Comparison of ENCODE assay signal across 7 cellular contexts in genomic region chr16:66899310-66899944, GRCh38. TPM values are rescaled to one million over a fixed set of nuclear protein-coding genes. Genes with fewer than 3 reads are reported as not detected.
DNase-seq lines count a peak whose midpoint lies in the region; ATAC-seq and TF ChIP-seq lines count a peak whose summit lies in the region.

No MANE protein-coding gene starts in this region.

- H3K4me1 ChIP-seq in Loucy (ENCODE audit: insufficient read depth, low read length, poor library complexity, severe bottlenecking), result peaks cover 6% of the 10 kb centered on the region
- H3K4me1 ChIP-seq in right lobe of liver, result peaks cover 0 to 19% (median 8%) of the 10 kb centered on the region in 4 donors
- peaks cover 54 to 90% of the 10 kb centered on the region in 2 donors for H3K4me1 ChIP-seq in thoracic aorta (ENCODE audit: control insufficient read depth in 1 of 2, low read depth in 2 of 2)

- H3K36me3 ChIP-seq in Loucy (ENCODE audit: insufficient read depth, low read length) (no peaks in the 10 kb centered on the region), right lobe of liver (no peaks in the 10 kb centered on the region), thoracic aorta (no peaks in the 10 kb centered on the region)

- peak overlapping the region; percentile 26 for H3K9ac ChIP-seq in Loucy (ENCODE audit: low read depth, low read length, poor library complexity, severe bottlenecking)

- TF ChIP-seq CTCF in Loucy (conservative IDR thresholded peaks at IDR 0.05; ENCODE audit: low read length) (no peak), right lobe of liver (IDR thresholded peaks at IDR 0.05) (no peak), thoracic aorta (IDR thresholded peaks at IDR 0.05) (no peak)

- H2AFZ ChIP-seq in Loucy (ENCODE audit: low read length), result no peak overlapping the region

- H3F3A ChIP-seq in Loucy (ENCODE audit: low read depth), result no peaks in the 10 kb centered on the region

- H3K79me2 ChIP-seq in Loucy (ENCODE audit: insufficient read depth, low read length), result no peaks in the 10 kb centered on the region

- H3K27ac ChIP-seq in cingulate gyrus (ENCODE audit: low read depth, low read length) (peak overlapping the region; percentile 73), right lobe of liver (peak overlapping the region; percentile 37 to 66 (median 64)), thoracic aorta (peak overlapping the region; percentile 93 to 97), substantia nigra (ENCODE audit: low read depth, low read length, poor library complexity, severe bottlenecking) (no peak overlapping the region)

- H4K20me1 ChIP-seq in Loucy (ENCODE audit: insufficient read depth, low read length, poor library complexity, severe bottlenecking), result no peaks in the 10 kb centered on the region

- H3K4me3 ChIP-seq in Loucy (ENCODE audit: low read length, poor library complexity, severe bottlenecking), result no peak overlapping the region
- no peak overlapping the region for H3K4me3 ChIP-seq in right lobe of liver
- H3K4me3 ChIP-seq in thoracic aorta, result no peak overlapping the region

- H3K4me2 ChIP-seq in Loucy (ENCODE audit: low read depth, low read length, poor library complexity, severe bottlenecking), result no peak overlapping the region

- no peaks in the 10 kb centered on the region for H3K27me3 ChIP-seq in Loucy (ENCODE audit: insufficient read depth, low read length, poor library complexity, severe bottlenecking)
- H3K27me3 ChIP-seq in right lobe of liver, result no peaks in the 10 kb centered on the region
- H3K27me3 ChIP-seq in thoracic aorta (replicated peaks; ENCODE audit: insufficient read depth), result no peaks in the 10 kb centered on the region

- H3K9me2 ChIP-seq in Loucy (replicated peaks; ENCODE audit: low read depth, low read length), result no peaks in the 10 kb centered on the region

- ATAC-seq in right lobe of liver (peak; percentile 63 to 87 (median 74)), thoracic aorta (ENCODE audit: insufficient number of reproducible peaks, low FRiP score, low read depth) (no peak), GM19467 (IDR thresholded peaks at IDR 0.05; ENCODE audit: unreplicated experiment) (no peak)

- TF ChIP-seq POLR2A in right lobe of liver (IDR thresholded peaks at IDR 0.05), result no peak

- 36% methylated on average over 2 of the region's 6 CpGs for WGBS in right lobe of liver (ENCODE audit: insufficient coverage, low coverage, low lambda C conversion rate, missing lambda C conversion rate)

- intact Hi-C loops in right lobe of liver (cut with DNase I), result loop anchor here in 1 of 2 donors (5.0 kb wide), 1 partner anchor 43 kb away; no protein-coding TSS in a partner anchor

- DNase-seq in right lobe of liver (peak; percentile 46 to 83 (median 82)), thoracic aorta (ENCODE audit: low spot score) (no peak), NCI-H446 (lab: John Stamatoyannopoulos, UW) (no peak), substantia nigra (lab: John Stamatoyannopoulos, UW) (no peak)

- no peaks in the 10 kb centered on the region for H3K9me3 ChIP-seq in Loucy (ENCODE audit: insufficient read depth, low read depth, low read length)
- H3K9me3 ChIP-seq in right lobe of liver, result no peaks in the 10 kb centered on the region
- no peaks in the 10 kb centered on the region for H3K9me3 ChIP-seq in thoracic aorta

RNA-seq across cellular contexts. Expression of gene PDP2, which starts 19.1 kb away (rescaled TPM):
- total RNA-seq in right lobe of liver (10 to 100 TPM in 3 of 6 experiments, 1 to 10 TPM in 3; 5.1 to 15.5 (median 10.8) TPM), thoracic aorta (1 to 10 TPM; 4.8 to 6.2 TPM)

RNA-seq across cellular contexts. Expression of gene CDH16, which starts 19.3 kb away (rescaled TPM):
- total RNA-seq in right lobe of liver, result under 1 TPM in 4 of 6 experiments, not detected in 2; 0.07 to 0.47 (median 0.22) TPM
- total RNA-seq in thoracic aorta, result not detected

RNA-seq across cellular contexts. Expression of gene RRAD, which starts 25.9 kb away (rescaled TPM):
- 1 to 10 TPM in 3 of 6 experiments, under 1 TPM in 2, not detected in 1; 0.51 to 7.7 (median 3.0) TPM for total RNA-seq in right lobe of liver
- total RNA-seq in thoracic aorta, result 10 to 100 TPM; 43.2 to 88.3 TPM

RNA-seq across cellular contexts. Expression of gene CIAO2B, which starts 34.8 kb away (rescaled TPM):
- total RNA-seq in right lobe of liver (100 to 1,000 TPM in 2 of 6 experiments, 10 to 100 TPM in 4; 40.6 to 111 (median 47.4) TPM), thoracic aorta (100 to 1,000 TPM in 1 of 2 donors, 10 to 100 TPM in 1; 23.2 to 102 TPM)

RNA-seq across cellular contexts. Expression of gene CES2, which starts 35.9 kb away (rescaled TPM):
- total RNA-seq in right lobe of liver, result 100 to 1,000 TPM; 226 to 357 (median 263) TPM
- 10 to 100 TPM; 29.8 to 92.7 TPM for total RNA-seq in thoracic aorta

Comparison
In these comparisons a context has a peak if more than half of its experiments do, and no peak if none do; other contexts are left out.
1. ATAC-seq: peak in right lobe of liver (4 of 4); none in thoracic aorta (single experiment) and GM19467 (single experiment).
2. DNase-seq: peak in right lobe of liver (3 of 3); none in thoracic aorta (single experiment), NCI-H446 (0 of 2) and substantia nigra (0 of 49).
3. RNA of gene RRAD, which starts 25.9 kb away (total RNA-seq): 43.2 to 88.3 TPM in thoracic aorta; 0.51 to 7.7 TPM in right lobe of liver; every median in the first group is over 4 times any median in the second.